Comparison of ENCODE assay signal across 1 cellular context in genomic region chr16:28259091-28259780, GRCh38.
TF ChIP-seq lines count a peak whose summit lies in the region.

No MANE protein-coding gene starts in this region.

TF ChIP-seq in IMR-90, 13 proteins besides CTCF, POLR2A, EP300 and RAD21:
- TF ChIP-seq MAFK (IDR thresholded peaks at IDR 0.05; ENCODE audit: low read depth, low read length) (no peak), MXI1 (IDR thresholded peaks at IDR 0.05; ENCODE audit: borderline replicate concordance, low read depth, low read length) (no peak), RFX5 (IDR thresholded peaks at IDR 0.05; ENCODE audit: low read depth, low read length) (no peak), SMC3 (IDR thresholded peaks at IDR 0.05; ENCODE audit: low read depth, low read length) (no peak), USF2 (IDR thresholded peaks at IDR 0.05; ENCODE audit: low read depth, low read length) (no peak), ELK1 (IDR thresholded peaks at IDR 0.05; ENCODE audit: borderline replicate concordance, low read depth, low read length) (no peak), FOS (IDR thresholded peaks at IDR 0.05; ENCODE audit: low read depth, low read length) (no peak), BHLHE40 (IDR thresholded peaks at IDR 0.05; ENCODE audit: low read depth, low read length) (no peak), CHD1 (IDR thresholded peaks at IDR 0.05; ENCODE audit: low read depth, low read length) (no peak), NFE2L2 (IDR thresholded peaks at IDR 0.05; ENCODE audit: low read depth, low read length) (no peak), CEBPB (IDR thresholded peaks at IDR 0.05; ENCODE audit: low read depth, low read length) (no peak), MAZ (IDR thresholded peaks at IDR 0.05; ENCODE audit: borderline replicate concordance, low read depth, low read length) (no peak), RCOR1 (IDR thresholded peaks at IDR 0.05; ENCODE audit: insufficient replicate concordance, low read length) (no peak)
